Comparison of ENCODE assay signal across 2 cellular contexts in the genomic region with DNA sequence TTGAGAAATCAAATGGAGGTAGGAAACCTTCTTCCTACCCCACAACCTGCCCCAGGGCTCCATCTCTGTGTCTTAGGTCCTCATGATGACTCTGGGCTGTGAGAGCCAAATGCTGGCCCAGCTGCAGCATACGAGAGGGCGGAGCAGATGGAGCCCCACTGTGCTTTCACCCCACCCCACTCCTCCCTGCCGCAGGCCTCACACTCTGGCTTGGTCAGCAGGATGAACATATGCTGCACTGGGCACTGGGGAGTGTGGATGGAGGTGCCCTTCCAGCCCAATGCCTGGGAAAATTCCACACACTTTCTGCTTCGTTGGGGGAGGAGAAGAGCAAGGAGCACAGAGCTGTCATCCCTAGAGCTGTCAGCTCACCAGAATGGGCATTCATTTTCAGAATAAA.
TF ChIP-seq lines count a peak whose summit lies in the region.

No MANE protein-coding gene starts in this region.

TF ChIP-seq in IMR-90, 13 proteins besides CTCF, POLR2A, EP300 and RAD21:
- TF ChIP-seq, protein P1, sequence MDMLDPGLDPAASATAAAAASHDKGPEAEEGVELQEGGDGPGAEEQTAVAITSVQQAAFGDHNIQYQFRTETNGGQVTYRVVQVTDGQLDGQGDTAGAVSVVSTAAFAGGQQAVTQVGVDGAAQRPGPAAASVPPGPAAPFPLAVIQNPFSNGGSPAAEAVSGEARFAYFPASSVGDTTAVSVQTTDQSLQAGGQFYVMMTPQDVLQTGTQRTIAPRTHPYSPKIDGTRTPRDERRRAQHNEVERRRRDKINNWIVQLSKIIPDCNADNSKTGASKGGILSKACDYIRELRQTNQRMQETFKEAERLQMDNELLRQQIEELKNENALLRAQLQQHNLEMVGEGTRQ (IDR thresholded peaks at IDR 0.05; ENCODE audit: low read depth, low read length), result no peak
- TF ChIP-seq CEBPB (IDR thresholded peaks at IDR 0.05; ENCODE audit: low read depth, low read length) (no peak), MAZ (IDR thresholded peaks at IDR 0.05; ENCODE audit: borderline replicate concordance, low read depth, low read length) (no peak), BHLHE40 (IDR thresholded peaks at IDR 0.05; ENCODE audit: low read depth, low read length) (no peak), MXI1 (IDR thresholded peaks at IDR 0.05; ENCODE audit: borderline replicate concordance, low read depth, low read length) (no peak), RFX5 (IDR thresholded peaks at IDR 0.05; ENCODE audit: low read depth, low read length) (no peak), CHD1 (IDR thresholded peaks at IDR 0.05; ENCODE audit: low read depth, low read length) (no peak), SMC3 (IDR thresholded peaks at IDR 0.05; ENCODE audit: low read depth, low read length) (no peak)
- TF ChIP-seq, protein P2, sequence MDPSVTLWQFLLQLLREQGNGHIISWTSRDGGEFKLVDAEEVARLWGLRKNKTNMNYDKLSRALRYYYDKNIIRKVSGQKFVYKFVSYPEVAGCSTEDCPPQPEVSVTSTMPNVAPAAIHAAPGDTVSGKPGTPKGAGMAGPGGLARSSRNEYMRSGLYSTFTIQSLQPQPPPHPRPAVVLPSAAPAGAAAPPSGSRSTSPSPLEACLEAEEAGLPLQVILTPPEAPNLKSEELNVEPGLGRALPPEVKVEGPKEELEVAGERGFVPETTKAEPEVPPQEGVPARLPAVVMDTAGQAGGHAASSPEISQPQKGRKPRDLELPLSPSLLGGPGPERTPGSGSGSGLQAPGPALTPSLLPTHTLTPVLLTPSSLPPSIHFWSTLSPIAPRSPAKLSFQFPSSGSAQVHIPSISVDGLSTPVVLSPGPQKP (IDR thresholded peaks at IDR 0.05; ENCODE audit: borderline replicate concordance, low read depth, low read length), result no peak

TF ChIP-seq in GM23338, 12 proteins besides CTCF, POLR2A, EP300 and RAD21:
- TF ChIP-seq EZH2 (IDR thresholded peaks at IDR 0.05; ENCODE audit: low read depth, unreplicated experiment), result no peak
- TF ChIP-seq CREB1 (CRISPR knock-in tag; IDR thresholded peaks at IDR 0.05; ENCODE audit: low read depth), result no peak
- TF ChIP-seq, protein P3, sequence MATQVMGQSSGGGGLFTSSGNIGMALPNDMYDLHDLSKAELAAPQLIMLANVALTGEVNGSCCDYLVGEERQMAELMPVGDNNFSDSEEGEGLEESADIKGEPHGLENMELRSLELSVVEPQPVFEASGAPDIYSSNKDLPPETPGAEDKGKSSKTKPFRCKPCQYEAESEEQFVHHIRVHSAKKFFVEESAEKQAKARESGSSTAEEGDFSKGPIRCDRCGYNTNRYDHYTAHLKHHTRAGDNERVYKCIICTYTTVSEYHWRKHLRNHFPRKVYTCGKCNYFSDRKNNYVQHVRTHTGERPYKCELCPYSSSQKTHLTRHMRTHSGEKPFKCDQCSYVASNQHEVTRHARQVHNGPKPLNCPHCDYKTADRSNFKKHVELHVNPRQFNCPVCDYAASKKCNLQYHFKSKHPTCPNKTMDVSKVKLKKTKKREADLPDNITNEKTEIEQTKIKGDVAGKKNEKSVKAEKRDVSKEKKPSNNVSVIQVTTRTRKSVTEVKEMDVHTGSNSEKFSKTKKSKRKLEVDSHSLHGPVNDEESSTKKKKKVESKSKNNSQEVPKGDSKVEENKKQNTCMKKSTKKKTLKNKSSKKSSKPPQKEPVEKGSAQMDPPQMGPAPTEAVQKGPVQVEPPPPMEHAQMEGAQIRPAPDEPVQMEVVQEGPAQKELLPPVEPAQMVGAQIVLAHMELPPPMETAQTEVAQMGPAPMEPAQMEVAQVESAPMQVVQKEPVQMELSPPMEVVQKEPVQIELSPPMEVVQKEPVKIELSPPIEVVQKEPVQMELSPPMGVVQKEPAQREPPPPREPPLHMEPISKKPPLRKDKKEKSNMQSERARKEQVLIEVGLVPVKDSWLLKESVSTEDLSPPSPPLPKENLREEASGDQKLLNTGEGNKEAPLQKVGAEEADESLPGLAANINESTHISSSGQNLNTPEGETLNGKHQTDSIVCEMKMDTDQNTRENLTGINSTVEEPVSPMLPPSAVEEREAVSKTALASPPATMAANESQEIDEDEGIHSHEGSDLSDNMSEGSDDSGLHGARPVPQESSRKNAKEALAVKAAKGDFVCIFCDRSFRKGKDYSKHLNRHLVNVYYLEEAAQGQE (IDR thresholded peaks at IDR 0.05; ENCODE audit: unreplicated experiment), result no peak
- no peak for TF ChIP-seq POLR2AphosphoS5 (IDR thresholded peaks at IDR 0.05; ENCODE audit: low read depth)
- TF ChIP-seq STAT1 (IDR thresholded peaks at IDR 0.05; ENCODE audit: unreplicated experiment), result no peak
- TF ChIP-seq NANOG (IDR thresholded peaks at IDR 0.05; ENCODE audit: borderline replicate concordance), result no peak
- no peak for TF ChIP-seq ZNF331 (CRISPR knock-in tag; IDR thresholded peaks at IDR 0.05; ENCODE audit: low read depth)
- TF ChIP-seq, protein P4, sequence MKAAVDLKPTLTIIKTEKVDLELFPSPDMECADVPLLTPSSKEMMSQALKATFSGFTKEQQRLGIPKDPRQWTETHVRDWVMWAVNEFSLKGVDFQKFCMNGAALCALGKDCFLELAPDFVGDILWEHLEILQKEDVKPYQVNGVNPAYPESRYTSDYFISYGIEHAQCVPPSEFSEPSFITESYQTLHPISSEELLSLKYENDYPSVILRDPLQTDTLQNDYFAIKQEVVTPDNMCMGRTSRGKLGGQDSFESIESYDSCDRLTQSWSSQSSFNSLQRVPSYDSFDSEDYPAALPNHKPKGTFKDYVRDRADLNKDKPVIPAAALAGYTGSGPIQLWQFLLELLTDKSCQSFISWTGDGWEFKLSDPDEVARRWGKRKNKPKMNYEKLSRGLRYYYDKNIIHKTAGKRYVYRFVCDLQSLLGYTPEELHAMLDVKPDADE (IDR thresholded peaks at IDR 0.05), result no peak
- TF ChIP-seq JUNB (IDR thresholded peaks at IDR 0.05; ENCODE audit: unreplicated experiment), result no peak
- TF ChIP-seq EZH2phosphoT487 (IDR thresholded peaks at IDR 0.05; ENCODE audit: unreplicated experiment), result no peak
- TF ChIP-seq, protein P5, sequence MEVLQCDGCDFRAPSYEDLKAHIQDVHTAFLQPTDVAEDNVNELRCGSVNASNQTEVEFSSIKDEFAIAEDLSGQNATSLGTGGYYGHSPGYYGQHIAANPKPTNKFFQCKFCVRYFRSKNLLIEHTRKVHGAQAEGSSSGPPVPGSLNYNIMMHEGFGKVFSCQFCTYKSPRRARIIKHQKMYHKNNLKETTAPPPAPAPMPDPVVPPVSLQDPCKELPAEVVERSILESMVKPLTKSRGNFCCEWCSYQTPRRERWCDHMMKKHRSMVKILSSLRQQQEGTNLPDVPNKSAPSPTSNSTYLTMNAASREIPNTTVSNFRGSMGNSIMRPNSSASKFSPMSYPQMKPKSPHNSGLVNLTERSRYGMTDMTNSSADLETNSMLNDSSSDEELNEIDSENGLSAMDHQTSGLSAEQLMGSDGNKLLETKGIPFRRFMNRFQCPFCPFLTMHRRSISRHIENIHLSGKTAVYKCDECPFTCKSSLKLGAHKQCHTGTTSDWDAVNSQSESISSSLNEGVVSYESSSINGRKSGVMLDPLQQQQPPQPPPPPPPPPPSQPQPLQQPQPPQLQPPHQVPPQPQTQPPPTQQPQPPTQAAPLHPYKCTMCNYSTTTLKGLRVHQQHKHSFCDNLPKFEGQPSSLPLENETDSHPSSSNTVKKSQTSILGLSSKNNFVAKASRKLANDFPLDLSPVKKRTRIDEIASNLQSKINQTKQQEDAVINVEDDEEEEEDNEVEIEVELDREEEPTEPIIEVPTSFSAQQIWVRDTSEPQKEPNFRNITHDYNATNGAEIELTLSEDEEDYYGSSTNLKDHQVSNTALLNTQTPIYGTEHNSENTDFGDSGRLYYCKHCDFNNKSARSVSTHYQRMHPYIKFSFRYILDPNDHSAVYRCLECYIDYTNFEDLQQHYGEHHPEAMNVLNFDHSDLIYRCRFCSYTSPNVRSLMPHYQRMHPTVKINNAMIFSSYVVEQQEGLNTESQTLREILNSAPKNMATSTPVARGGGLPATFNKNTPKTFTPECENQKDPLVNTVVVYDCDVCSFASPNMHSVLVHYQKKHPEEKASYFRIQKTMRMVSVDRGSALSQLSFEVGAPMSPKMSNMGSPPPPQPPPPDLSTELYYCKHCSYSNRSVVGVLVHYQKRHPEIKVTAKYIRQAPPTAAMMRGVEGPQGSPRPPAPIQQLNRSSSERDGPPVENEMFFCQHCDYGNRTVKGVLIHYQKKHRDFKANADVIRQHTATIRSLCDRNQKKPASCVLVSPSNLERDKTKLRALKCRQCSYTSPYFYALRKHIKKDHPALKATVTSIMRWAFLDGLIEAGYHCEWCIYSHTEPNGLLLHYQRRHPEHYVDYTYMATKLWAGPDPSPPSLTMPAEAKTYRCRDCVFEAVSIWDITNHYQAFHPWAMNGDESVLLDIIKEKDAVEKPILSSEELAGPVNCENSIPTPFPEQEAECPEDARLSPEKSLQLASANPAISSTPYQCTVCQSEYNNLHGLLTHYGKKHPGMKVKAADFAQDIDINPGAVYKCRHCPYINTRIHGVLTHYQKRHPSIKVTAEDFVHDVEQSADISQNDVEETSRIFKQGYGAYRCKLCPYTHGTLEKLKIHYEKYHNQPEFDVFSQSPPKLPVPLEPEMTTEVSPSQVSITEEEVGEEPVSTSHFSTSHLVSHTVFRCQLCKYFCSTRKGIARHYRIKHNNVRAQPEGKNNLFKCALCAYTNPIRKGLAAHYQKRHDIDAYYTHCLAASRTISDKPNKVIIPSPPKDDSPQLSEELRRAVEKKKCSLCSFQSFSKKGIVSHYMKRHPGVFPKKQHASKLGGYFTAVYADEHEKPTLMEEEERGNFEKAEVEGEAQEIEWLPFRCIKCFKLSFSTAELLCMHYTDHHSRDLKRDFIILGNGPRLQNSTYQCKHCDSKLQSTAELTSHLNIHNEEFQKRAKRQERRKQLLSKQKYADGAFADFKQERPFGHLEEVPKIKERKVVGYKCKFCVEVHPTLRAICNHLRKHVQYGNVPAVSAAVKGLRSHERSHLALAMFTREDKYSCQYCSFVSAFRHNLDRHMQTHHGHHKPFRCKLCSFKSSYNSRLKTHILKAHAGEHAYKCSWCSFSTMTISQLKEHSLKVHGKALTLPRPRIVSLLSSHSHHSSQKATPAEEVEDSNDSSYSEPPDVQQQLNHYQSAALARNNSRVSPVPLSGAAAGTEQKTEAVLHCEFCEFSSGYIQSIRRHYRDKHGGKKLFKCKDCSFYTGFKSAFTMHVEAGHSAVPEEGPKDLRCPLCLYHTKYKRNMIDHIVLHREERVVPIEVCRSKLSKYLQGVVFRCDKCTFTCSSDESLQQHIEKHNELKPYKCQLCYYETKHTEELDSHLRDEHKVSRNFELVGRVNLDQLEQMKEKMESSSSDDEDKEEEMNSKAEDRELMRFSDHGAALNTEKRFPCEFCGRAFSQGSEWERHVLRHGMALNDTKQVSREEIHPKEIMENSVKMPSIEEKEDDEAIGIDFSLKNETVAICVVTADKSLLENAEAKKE (CRISPR knock-in tag; IDR thresholded peaks at IDR 0.05), result no peak
- TF ChIP-seq ZNF114 (CRISPR knock-in tag; IDR thresholded peaks at IDR 0.05), result no peak
